Comparison of ENCODE assay signal across 8 cellular contexts in the genomic region with DNA sequence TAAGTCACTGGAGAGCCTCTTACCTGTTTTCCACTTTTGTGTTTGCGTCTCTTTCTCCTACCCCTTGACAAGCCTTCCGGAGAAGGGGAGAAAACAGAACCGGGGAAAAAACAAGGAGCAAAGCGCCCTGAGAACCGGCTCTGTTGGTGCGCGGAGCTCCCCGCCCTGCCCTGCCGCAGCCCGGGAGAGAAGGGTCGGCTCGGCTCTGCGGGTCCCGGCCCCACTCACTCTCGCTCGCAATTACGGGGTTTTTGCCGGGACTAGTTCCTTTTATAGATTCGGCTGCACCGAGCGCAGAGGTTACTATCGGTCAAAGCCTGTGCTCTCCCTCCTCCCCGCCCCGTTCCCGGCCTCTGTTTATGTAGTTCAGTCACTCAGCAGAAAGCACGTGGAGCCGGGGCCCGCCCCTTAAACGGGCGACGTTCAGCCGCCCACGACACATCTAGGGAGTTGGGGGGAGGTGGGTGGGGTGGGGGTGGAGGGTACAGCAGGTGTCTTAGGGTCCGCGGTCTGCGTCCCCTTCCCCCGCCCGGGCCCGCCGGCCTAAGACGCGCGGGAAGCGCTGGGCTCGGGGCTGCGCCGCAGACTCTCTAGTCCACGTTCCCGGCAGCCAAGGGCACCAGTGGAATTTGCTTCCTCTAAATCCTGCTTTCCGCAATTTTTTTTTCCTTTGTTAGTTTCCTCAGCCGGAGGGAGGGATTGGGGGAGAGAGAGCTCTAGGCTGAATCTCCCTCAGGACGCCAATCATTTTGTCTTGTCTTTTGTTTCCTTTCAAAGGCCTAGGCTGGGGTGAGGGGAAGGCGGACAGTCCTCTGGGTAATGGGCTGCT. TPM values are rescaled to one million over a fixed set of nuclear protein-coding genes. Genes with fewer than 3 reads are reported as not detected.
DNase-seq lines count a peak whose midpoint lies in the region; ATAC-seq and TF ChIP-seq lines count a peak whose summit lies in the region.

A gene with protein sequence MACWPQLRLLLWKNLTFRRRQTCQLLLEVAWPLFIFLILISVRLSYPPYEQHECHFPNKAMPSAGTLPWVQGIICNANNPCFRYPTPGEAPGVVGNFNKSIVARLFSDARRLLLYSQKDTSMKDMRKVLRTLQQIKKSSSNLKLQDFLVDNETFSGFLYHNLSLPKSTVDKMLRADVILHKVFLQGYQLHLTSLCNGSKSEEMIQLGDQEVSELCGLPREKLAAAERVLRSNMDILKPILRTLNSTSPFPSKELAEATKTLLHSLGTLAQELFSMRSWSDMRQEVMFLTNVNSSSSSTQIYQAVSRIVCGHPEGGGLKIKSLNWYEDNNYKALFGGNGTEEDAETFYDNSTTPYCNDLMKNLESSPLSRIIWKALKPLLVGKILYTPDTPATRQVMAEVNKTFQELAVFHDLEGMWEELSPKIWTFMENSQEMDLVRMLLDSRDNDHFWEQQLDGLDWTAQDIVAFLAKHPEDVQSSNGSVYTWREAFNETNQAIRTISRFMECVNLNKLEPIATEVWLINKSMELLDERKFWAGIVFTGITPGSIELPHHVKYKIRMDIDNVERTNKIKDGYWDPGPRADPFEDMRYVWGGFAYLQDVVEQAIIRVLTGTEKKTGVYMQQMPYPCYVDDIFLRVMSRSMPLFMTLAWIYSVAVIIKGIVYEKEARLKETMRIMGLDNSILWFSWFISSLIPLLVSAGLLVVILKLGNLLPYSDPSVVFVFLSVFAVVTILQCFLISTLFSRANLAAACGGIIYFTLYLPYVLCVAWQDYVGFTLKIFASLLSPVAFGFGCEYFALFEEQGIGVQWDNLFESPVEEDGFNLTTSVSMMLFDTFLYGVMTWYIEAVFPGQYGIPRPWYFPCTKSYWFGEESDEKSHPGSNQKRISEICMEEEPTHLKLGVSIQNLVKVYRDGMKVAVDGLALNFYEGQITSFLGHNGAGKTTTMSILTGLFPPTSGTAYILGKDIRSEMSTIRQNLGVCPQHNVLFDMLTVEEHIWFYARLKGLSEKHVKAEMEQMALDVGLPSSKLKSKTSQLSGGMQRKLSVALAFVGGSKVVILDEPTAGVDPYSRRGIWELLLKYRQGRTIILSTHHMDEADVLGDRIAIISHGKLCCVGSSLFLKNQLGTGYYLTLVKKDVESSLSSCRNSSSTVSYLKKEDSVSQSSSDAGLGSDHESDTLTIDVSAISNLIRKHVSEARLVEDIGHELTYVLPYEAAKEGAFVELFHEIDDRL (N-terminal part only) (minus strand): TSS at position 244 of the 829 bp plus-strand sequence. CDS start 24,476 bp downstream, outside the sequence.

- H3K4me1 ChIP-seq in lower lobe of right lung: peaks cover 40% of the 10 kb centered on the region

- H3K4me3 ChIP-seq in lower lobe of right lung: peak within 1 kb of the TSS; percentile 95

- no peaks in the 10 kb centered on the region for H3K9me3 ChIP-seq in lower lobe of right lung

- H3K27me3 ChIP-seq in lower lobe of right lung (ENCODE audit: low read depth): no peaks in the 10 kb centered on the region

- peak within 1 kb of the TSS; percentile 89 for H3K27ac ChIP-seq in lower lobe of right lung

- intact Hi-C loops in lower lobe of right lung (cut with DNase I): no loop called here

- peak; percentile 34 for ATAC-seq in HG02798 (IDR thresholded peaks at IDR 0.05; ENCODE audit: poor library complexity, unreplicated experiment)
- peak; percentile 89 to 91 for ATAC-seq in lower lobe of right lung

- no peak for TF ChIP-seq CTCF in lower lobe of right lung (IDR thresholded peaks at IDR 0.05)

- H3K36me3 ChIP-seq in lower lobe of right lung: no peaks in the 10 kb centered on the region

- peak; percentile 23 for DNase-seq in DMS 273 treated with DMSO at 0.1 percent for 48 hours (lab: John Stamatoyannopoulos, UW)
- peak; percentile 49 for DNase-seq in NCI-H748 treated with DMSO at 0.1 percent for 48 hours (lab: John Stamatoyannopoulos, UW)
- peak; percentile 26 to 40 (median 29) for DNase-seq in activated CD8-positive, alpha-beta memory T cell treated with anti-CD3 and anti-CD28 coated beads for 48 hours (ENCODE audit: low read depth in 2 of 3, low spot score in 2 of 3)
- peak; percentile 58 for DNase-seq in effector CD8-positive, alpha-beta T cell (lab: John Stamatoyannopoulos, UW)
- peak; percentile 94 for DNase-seq in lower lobe of right lung
- peak; percentile 63 to 74 for DNase-seq in stimulated activated CD4-positive, alpha-beta T cell treated with anti-CD3 and anti-CD28 coated beads, Interleukin-4, amount 100 ng/mL, for 48 hours (ENCODE audit: low read depth in 2 of 2)
- DNase-seq in SHP77 (lab: John Stamatoyannopoulos, UW): no peak

RNA-seq across cellular contexts. Expression of the gene that starts here (rescaled TPM):
- 46.8 TPM for total RNA-seq in lower lobe of right lung

Comparison
In these comparisons a context has a peak if more than half of its experiments do, and no peak if none do; other contexts are left out.
1. DNase-seq: peak in DMS 273 treated with DMSO at 0.1 percent for 48 hours (single experiment), NCI-H748 treated with DMSO at 0.1 percent for 48 hours (single experiment), activated CD8-positive, alpha-beta memory T cell treated with anti-CD3 and anti-CD28 coated beads for 48 hours (3 of 3), effector CD8-positive, alpha-beta T cell (single experiment), lower lobe of right lung (single experiment) and stimulated activated CD4-positive, alpha-beta T cell treated with anti-CD3 and anti-CD28 coated beads, Interleukin-4, amount 100 ng/mL, for 48 hours (2 of 2); none in SHP77 (0 of 2).